In genomic region chr16:87524407-87524806, GRCh38 we compare ENCODE assay signal across 8 cellular contexts.
"Had no signal": no experiment of that assay in that cellular context is flagged by ENCODE, and none has a peak within 500 bp of the region (broad histone marks: within the 10 kb centered on the region; RNA-seq: fewer than 3 reads in every experiment).

No MANE protein-coding gene starts in this region.

- H3K36me3 ChIP-seq: HAP-1 had no signal

- DNase-seq: GM23248, GOT3, H7, IMR-90, KBM-7 had no signal

- H3K4me3 ChIP-seq: GM23248, HAP-1 had no signal

- H2AFZ ChIP-seq: GM23248 had no signal

- ATAC-seq: HCT116 had no signal

- H3K9ac ChIP-seq: GM23248 had no signal

- H3K9me3 ChIP-seq: HAP-1 had no signal

- H3K27ac ChIP-seq: GM23248, HL-60 had no signal

- H3K4me1 ChIP-seq: HAP-1 had no signal
